24 cellular contexts compared by ENCODE assay signal in the genomic region with DNA sequence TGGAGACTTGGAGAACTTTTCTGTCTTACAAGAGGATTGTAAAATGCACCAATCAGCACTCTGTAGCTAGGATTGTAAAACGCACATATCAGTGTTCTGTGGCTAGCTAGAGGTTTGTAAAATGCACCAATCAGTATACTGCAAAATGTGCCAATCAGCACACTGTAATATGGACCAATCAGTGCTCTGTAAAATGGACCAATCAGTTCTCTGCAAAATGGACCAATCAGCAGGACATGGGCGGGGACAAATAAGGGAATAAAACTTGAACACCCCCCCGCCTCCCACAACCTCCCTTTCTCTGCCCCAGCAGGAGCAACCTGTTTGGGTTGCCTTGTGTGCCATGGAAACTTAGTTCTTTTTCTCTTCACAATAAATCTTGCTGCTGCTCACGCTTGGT. TPM values are rescaled to one million over a fixed set of nuclear protein-coding genes. Genes with fewer than 3 reads are reported as not detected.
"Had no signal": no experiment of that assay in that cellular context is flagged by ENCODE, and none has a peak within 500 bp of the region (broad histone marks: within the 10 kb centered on the region; RNA-seq: fewer than 3 reads in every experiment).

No MANE protein-coding gene starts in this region.

- H3K79me2 ChIP-seq: hepatocyte had no signal

- ATAC-seq: foreskin keratinocyte, gastroesophageal sphincter, heart left ventricle, left cardiac atrium, left lung, left ventricle myocardium superior, lower lobe of right lung had no signal

- H3K9me3 ChIP-seq: esophagus muscularis mucosa, gastroesophageal sphincter, heart left ventricle, left lung, lower lobe of right lung had no signal

- H3K4me3 ChIP-seq: coronary artery, dorsolateral prefrontal cortex, esophagus muscularis mucosa, gastroesophageal sphincter, heart left ventricle, hepatocyte, left lung, lower lobe of right lung had no signal

- H3K27ac ChIP-seq: coronary artery, dorsolateral prefrontal cortex, esophagus muscularis mucosa, foreskin keratinocyte, gastroesophageal sphincter, heart left ventricle, hepatocyte, left lung, lower lobe of right lung had no signal

- H3K27me3 ChIP-seq: dorsolateral prefrontal cortex, esophagus muscularis mucosa, foreskin keratinocyte, gastroesophageal sphincter, heart left ventricle, hepatocyte, left lung had no signal

- H2AFZ ChIP-seq: hepatocyte had no signal

- H3K36me3 ChIP-seq: esophagus muscularis mucosa, gastroesophageal sphincter, heart left ventricle, left lung, lower lobe of right lung had no signal

- H3K4me2 ChIP-seq: hepatocyte had no signal

- DNase-seq: dermis blood vessel endothelial cell; dorsolateral prefrontal cortex; effector CD4-positive, alpha-beta T cell; effector memory CD4-positive, alpha-beta T cell; foreskin keratinocyte; heart left ventricle; hypothalamus; left cardiac atrium; left lung; left ventricle myocardium superior; lower lobe of right lung; mesenchymal stem cell had no signal

- H3K4me1 ChIP-seq: esophagus muscularis mucosa, foreskin keratinocyte, gastroesophageal sphincter, heart left ventricle, left lung, lower lobe of right lung had no signal

- FAIRE-seq: colon, endothelial cell of umbilical vein, frontal cortex, islet of Langerhans, keratinocyte had no signal

RNA-seq across cellular contexts. Expression of gene PACSIN1, which starts 27.2 kb away (rescaled TPM):
- total RNA-seq: dermis blood vessel endothelial cell, endothelial cell of umbilical vein, lower lobe of right lung, lung microvascular endothelial cell, mesenteric fat pad had no signal
- polyA plus RNA-seq: fibroblast of lung, keratinocyte had no signal
